Comparison of ENCODE assay signal across 23 cellular contexts in genomic region chr1:244173765-244174164, GRCh38.
"Had no signal": no experiment of that assay in that cellular context is flagged by ENCODE, and none has a peak within 500 bp of the region (broad histone marks: within the 10 kb centered on the region; RNA-seq: fewer than 3 reads in every experiment).

No MANE protein-coding gene starts in this region.

- H3K9me3 ChIP-seq: pancreas, psoas muscle, right atrium auricular region, suprapubic skin, tibial nerve had no signal

- H3K36me3 Mint-ChIP-seq: activated naive CD8-positive, alpha-beta T cell treated with anti-CD3 and anti-CD28 coated beads, Interleukin-2, amount 10 ng/mL, durations not matched to agents 7 days and 5 days had no signal

- H3K4me1 Mint-ChIP-seq: activated naive CD8-positive, alpha-beta T cell treated with anti-CD3 and anti-CD28 coated beads, Interleukin-2, amount 10 ng/mL, durations not matched to agents 7 days and 5 days had no signal

- H3K27ac Mint-ChIP-seq: activated naive CD4-positive, alpha-beta T cell treated with anti-CD3 and anti-CD28 coated beads for 36 hours; activated naive CD8-positive, alpha-beta T cell treated with anti-CD3 and anti-CD28 coated beads, Interleukin-2, amount 10 ng/mL, durations not matched to agents 7 days and 5 days; dendritic cell treated with granulocyte-macrophage colony-stimulating factor and Interleukin-4, amounts not matched to agents 40 ng/mL and 50 ng/mL, for 4 days; stimulated activated naive CD8-positive, alpha-beta T cell treated with anti-CD3 and anti-CD28 coated beads, Interleukin-15, Interleukin-2, amounts not matched to agents 100 ng/mL and 50 ng/mL, for 24 hours; T-helper 1 cell treated with Interleukin-12 subunit alpha and Interleukin-12 subunit beta and Interleukin-4 antibody, amounts not matched to agents 30 μg/mL and 1 μg/mL, for 36 hours had no signal

- H3K9me3 Mint-ChIP-seq: activated naive CD4-positive, alpha-beta T cell treated with anti-CD3 and anti-CD28 coated beads for 36 hours; activated naive CD8-positive, alpha-beta T cell treated with anti-CD3 and anti-CD28 coated beads, Interleukin-2, amount 10 ng/mL, durations not matched to agents 7 days and 5 days; dendritic cell treated with granulocyte-macrophage colony-stimulating factor and Interleukin-4, amounts not matched to agents 40 ng/mL and 50 ng/mL, for 4 days; nephron; stimulated activated naive CD8-positive, alpha-beta T cell treated with anti-CD3 and anti-CD28 coated beads, Interleukin-15, Interleukin-2, amounts not matched to agents 100 ng/mL and 50 ng/mL, for 24 hours; T-helper 1 cell treated with Interleukin-12 subunit alpha and Interleukin-12 subunit beta and Interleukin-4 antibody, amounts not matched to agents 30 μg/mL and 1 μg/mL, for 36 hours had no signal

- H3K4me1 ChIP-seq: pancreas, right atrium auricular region, suprapubic skin, tibial nerve had no signal

- DNase-seq: activated CD4-positive, alpha-beta T cell treated with anti-CD3 and anti-CD28 coated beads for 4 hours; activated CD4-positive, alpha-beta T cell treated with anti-CD3 and anti-CD28 coated beads, Interleukin-2, amount 50 U/mL, for 48 hours; activated CD4-positive, CD25-positive, alpha-beta regulatory T cell; activated effector memory CD4-positive, alpha-beta T cell treated with Interleukin-2 at 50 U/mL for 16 hours; activated naive CD4-positive, alpha-beta T cell treated with anti-CD3 and anti-CD28 coated beads for 36 hours; activated naive CD8-positive, alpha-beta T cell treated with anti-CD3 and anti-CD28 coated beads, Interleukin-2, amount 10 ng/mL, durations not matched to agents 7 days and 5 days; activated T-cell treated with anti-CD3 and anti-CD28 coated beads, Interleukin-2, amount 50 U/mL, for 48 hours; amygdala; effector CD4-positive, alpha-beta T cell; erythroblast; head of caudate nucleus; hypothalamus; left cardiac atrium; pancreas; psoas muscle; T1000 had no signal

- ATAC-seq: left cardiac atrium, pancreas, psoas muscle had no signal

- H3K4me3 Mint-ChIP-seq: activated naive CD4-positive, alpha-beta T cell treated with anti-CD3 and anti-CD28 coated beads for 36 hours; activated naive CD8-positive, alpha-beta T cell treated with anti-CD3 and anti-CD28 coated beads, Interleukin-2, amount 10 ng/mL, durations not matched to agents 7 days and 5 days; dendritic cell treated with granulocyte-macrophage colony-stimulating factor and Interleukin-4, amounts not matched to agents 40 ng/mL and 50 ng/mL, for 4 days; nephron; stimulated activated naive CD8-positive, alpha-beta T cell treated with anti-CD3 and anti-CD28 coated beads, Interleukin-15, Interleukin-2, amounts not matched to agents 100 ng/mL and 50 ng/mL, for 24 hours; T-helper 1 cell treated with Interleukin-12 subunit alpha and Interleukin-12 subunit beta and Interleukin-4 antibody, amounts not matched to agents 30 μg/mL and 1 μg/mL, for 36 hours had no signal

- H3K27ac ChIP-seq: pancreas, psoas muscle, right atrium auricular region, suprapubic skin, tibial nerve had no signal

- H3K36me3 ChIP-seq: pancreas, right atrium auricular region, suprapubic skin, tibial nerve had no signal

- H3K27me3 ChIP-seq: pancreas, right atrium auricular region, suprapubic skin, tibial nerve had no signal

- H3K4me3 ChIP-seq: pancreas, psoas muscle, right atrium auricular region, suprapubic skin, tibial nerve had no signal
